ENCODE assay signal across 2 cellular contexts in the genomic region with DNA sequence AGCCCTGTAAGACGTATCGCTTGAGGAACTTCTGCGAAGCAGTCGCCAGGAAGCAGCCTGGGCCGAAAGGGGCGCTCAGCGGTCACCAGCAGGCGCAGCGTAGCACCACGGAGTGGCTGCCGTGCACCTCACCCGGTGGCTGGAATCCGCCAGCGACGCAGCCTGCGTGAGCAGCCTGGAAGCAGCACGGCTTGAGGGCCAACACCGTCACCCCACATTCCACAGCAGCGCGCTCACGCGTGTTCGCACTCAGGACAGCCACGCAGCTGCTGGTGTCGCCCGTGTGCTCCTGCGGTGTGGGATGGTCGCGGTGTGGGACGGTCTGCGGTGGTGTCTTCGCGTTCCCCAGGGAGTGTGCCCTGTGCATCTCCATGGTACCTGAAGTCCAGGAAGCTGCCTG.
TF ChIP-seq lines count a peak whose summit lies in the region.

No MANE protein-coding gene starts in this region.

TF ChIP-seq in IMR-90, 13 proteins besides CTCF, POLR2A, EP300 and RAD21:
- TF ChIP-seq RCOR1 (IDR thresholded peaks at IDR 0.05; ENCODE audit: insufficient replicate concordance, low read length) (no peak), MAFK (IDR thresholded peaks at IDR 0.05; ENCODE audit: low read depth, low read length) (no peak), MAZ (IDR thresholded peaks at IDR 0.05; ENCODE audit: borderline replicate concordance, low read depth, low read length) (no peak), NFE2L2 (IDR thresholded peaks at IDR 0.05; ENCODE audit: low read depth, low read length) (no peak), BHLHE40 (IDR thresholded peaks at IDR 0.05; ENCODE audit: low read depth, low read length) (no peak), MXI1 (IDR thresholded peaks at IDR 0.05; ENCODE audit: borderline replicate concordance, low read depth, low read length) (no peak), RFX5 (IDR thresholded peaks at IDR 0.05; ENCODE audit: low read depth, low read length) (no peak), FOS (IDR thresholded peaks at IDR 0.05; ENCODE audit: low read depth, low read length) (no peak), SMC3 (IDR thresholded peaks at IDR 0.05; ENCODE audit: low read depth, low read length) (no peak), CHD1 (IDR thresholded peaks at IDR 0.05; ENCODE audit: low read depth, low read length) (no peak), CEBPB (IDR thresholded peaks at IDR 0.05; ENCODE audit: low read depth, low read length) (no peak)
- TF ChIP-seq, protein P1, sequence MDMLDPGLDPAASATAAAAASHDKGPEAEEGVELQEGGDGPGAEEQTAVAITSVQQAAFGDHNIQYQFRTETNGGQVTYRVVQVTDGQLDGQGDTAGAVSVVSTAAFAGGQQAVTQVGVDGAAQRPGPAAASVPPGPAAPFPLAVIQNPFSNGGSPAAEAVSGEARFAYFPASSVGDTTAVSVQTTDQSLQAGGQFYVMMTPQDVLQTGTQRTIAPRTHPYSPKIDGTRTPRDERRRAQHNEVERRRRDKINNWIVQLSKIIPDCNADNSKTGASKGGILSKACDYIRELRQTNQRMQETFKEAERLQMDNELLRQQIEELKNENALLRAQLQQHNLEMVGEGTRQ (IDR thresholded peaks at IDR 0.05; ENCODE audit: low read depth, low read length): no peak
- TF ChIP-seq, protein P2, sequence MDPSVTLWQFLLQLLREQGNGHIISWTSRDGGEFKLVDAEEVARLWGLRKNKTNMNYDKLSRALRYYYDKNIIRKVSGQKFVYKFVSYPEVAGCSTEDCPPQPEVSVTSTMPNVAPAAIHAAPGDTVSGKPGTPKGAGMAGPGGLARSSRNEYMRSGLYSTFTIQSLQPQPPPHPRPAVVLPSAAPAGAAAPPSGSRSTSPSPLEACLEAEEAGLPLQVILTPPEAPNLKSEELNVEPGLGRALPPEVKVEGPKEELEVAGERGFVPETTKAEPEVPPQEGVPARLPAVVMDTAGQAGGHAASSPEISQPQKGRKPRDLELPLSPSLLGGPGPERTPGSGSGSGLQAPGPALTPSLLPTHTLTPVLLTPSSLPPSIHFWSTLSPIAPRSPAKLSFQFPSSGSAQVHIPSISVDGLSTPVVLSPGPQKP (IDR thresholded peaks at IDR 0.05; ENCODE audit: borderline replicate concordance, low read depth, low read length): no peak

TF ChIP-seq in neural cell, 6 proteins besides CTCF, POLR2A, EP300 and RAD21:
- peak; percentile 27 for TF ChIP-seq POLR2AphosphoS5 (IDR thresholded peaks at IDR 0.05)
- TF ChIP-seq TAF1 (IDR thresholded peaks at IDR 0.05; ENCODE audit: low read depth): no peak
TF ChIP-seq in neural cell: peak in this region for 1.
